ENCODE assay signal across 24 cellular contexts in genomic region chr10:132018446-132018845, GRCh38.
"Had no signal": no experiment of that assay in that cellular context is flagged by ENCODE, and none has a peak within 500 bp of the region (broad histone marks: within the 10 kb centered on the region; RNA-seq: fewer than 3 reads in every experiment).

No MANE protein-coding gene starts in this region.

- H3K27me3 ChIP-seq: testis, thyroid gland, upper lobe of left lung, uterus, vagina had no signal

- DNase-seq: stimulated activated CD4-positive, alpha-beta T cell treated with anti-CD3 and anti-CD28 coated beads, Interleukin-2, amount 100 ng/mL, for 24 hours; stimulated activated CD4-positive, alpha-beta T cell treated with anti-CD3 and anti-CD28 coated beads, Interleukin-2, amount 100 ng/mL, for 48 hours; stimulated activated CD4-positive, alpha-beta T cell treated with anti-CD3 and anti-CD28 coated beads, Interleukin-4, amount 100 ng/mL, for 1 hour; stimulated activated CD4-positive, alpha-beta T cell treated with anti-CD3 and anti-CD28 coated beads, Interleukin-4, amount 100 ng/mL, for 4 hours; stimulated activated CD8-positive, alpha-beta memory T cell treated with anti-CD3 and anti-CD28 coated beads, Interleukin-4, amount 100 ng/mL, for 48 hours; stimulated activated naive B cell treated with anti-CD40 and anti-IgM and Interleukin-4, amounts not matched to agents 10 μg/mL and 1 μg/mL and 100 μg/mL, for 72 hours; stimulated activated naive CD4-positive, alpha-beta T cell; stimulated activated naive CD4-positive, alpha-beta T cell treated with Interleukin-2 at 50 U/mL for 16 hours; stimulated activated naive CD8-positive, alpha-beta T cell treated with anti-CD3 and anti-CD28 coated beads, Interleukin-15, amount 100 ng/mL, for 72 hours; stimulated activated naive CD8-positive, alpha-beta T cell treated with anti-CD3 and anti-CD28 coated beads, Interleukin-15, Interleukin-2, amounts not matched to agents 100 U/mL and 50 U/mL, for 24 hours; stomach; substantia nigra; testis; thyroid gland; tibial artery; transverse colon; trophoblast cell; upper lobe of left lung; uterus had no signal

- H3K9me3 ChIP-seq: stomach, suprapubic skin, testis, thoracic aorta, thyroid gland, tibial artery, transverse colon, upper lobe of left lung, upper lobe of right lung, uterus, vagina had no signal

- H3K36me3 ChIP-seq: stomach, suprapubic skin, thoracic aorta, thyroid gland, tibial artery, transverse colon, upper lobe of left lung, upper lobe of right lung, uterus, vagina had no signal

- H3K4me3 ChIP-seq: stomach, suprapubic skin, testis, thoracic aorta, thyroid gland, tibial artery, transverse colon, upper lobe of left lung, upper lobe of right lung, uterus, vagina had no signal

- H3K27ac ChIP-seq: stomach, suprapubic skin, testis, thoracic aorta, thyroid gland, tibial artery, transverse colon, upper lobe of left lung, upper lobe of right lung, uterus, vagina had no signal

- ATAC-seq: stimulated activated memory B cell treated with anti-CD40 and anti-IgM and Interleukin-4, amounts not matched to agents 10 μg/mL and 1 μg/mL and 100 μg/mL, for 72 hours; stimulated activated naive B cell treated with anti-CD40 and anti-IgM and Interleukin-4, amounts not matched to agents 10 μg/mL and 1 μg/mL and 100 μg/mL, for 72 hours; stimulated activated naive CD8-positive, alpha-beta T cell treated with anti-CD3 and anti-CD28 coated beads, Interleukin-15, Interleukin-2, amounts not matched to agents 100 U/mL and 50 U/mL, for 24 hours; upper lobe of right lung had no signal

- H3K4me1 ChIP-seq: testis, upper lobe of right lung, uterus had no signal
